ENCODE assay signal across 21 cellular contexts in genomic region chr20:63446174-63447024, GRCh38. TPM values are rescaled to one million over a fixed set of nuclear protein-coding genes. Genes with fewer than 3 reads are reported as not detected.
DNase-seq lines count a peak whose midpoint lies in the region; ATAC-seq, FAIRE-seq and TF ChIP-seq lines count a peak whose summit lies in the region.
"Had no signal": no experiment of that assay in that cellular context is flagged by ENCODE, and none has a peak within 500 bp of the region (broad histone marks: within the 10 kb centered on the region; RNA-seq: fewer than 3 reads in every experiment).

No MANE protein-coding gene starts in this region.

- H3K4me2 ChIP-seq in H1 (ENCODE audit: insufficient read depth in 1 of 2, low read depth in 2 of 2, low read length in 2 of 2) = no peak overlapping the region

- peaks cover 22% of the 10 kb centered on the region for H3K79me1 ChIP-seq in H1 (ENCODE audit: low read depth, low read length)

- no peak overlapping the region; the same call in 1 of the 2 replicates for H2BK5ac ChIP-seq in H1 (ENCODE audit: low read depth, low read length)

- H2BK20ac ChIP-seq in H1 (ENCODE audit: low read length) = no peak overlapping the region

- no peak overlapping the region for H3K18ac ChIP-seq in H1 (ENCODE audit: extremely low read depth, low read length)

- no peak overlapping the region; a peak in 1 of 7 replicates for H3K9ac ChIP-seq in H1 (replicated peaks in 1 of 4; ENCODE audit: extremely low read depth in 1 of 4, low read depth in 3 of 4, low read length in 3 of 4)
- H3K9ac ChIP-seq: GM23248 had no signal

- WGBS in H1 (ENCODE audit: extremely low coverage in 1 of 2, insufficient coverage in 1 of 2, insufficient read length in 1 of 2, insufficient replicate concordance in 2 of 2, low coverage in 1 of 2, low lambda C conversion rate in 2 of 2, missing lambda C conversion rate in 1 of 2), 2 experiments = 84% methylated on average over 14 of the region's 31 CpGs; no CpG with 5 or more reads in 1 of the 2 experiments

- no peak for TF ChIP-seq POLR2A in H1 (IDR thresholded peaks at IDR 0.05; ENCODE audit: control extremely low read depth in 1 of 2, low read depth in 2 of 2, low read length in 2 of 2)

- TF ChIP-seq CTCF in RWPE2 (IDR thresholded peaks at IDR 0.05; ENCODE audit: poor library complexity, severe bottlenecking) (no peak), H1 (IDR thresholded peaks at IDR 0.05; ENCODE audit: control extremely low read depth in 1 of 3, insufficient read depth in 1 of 3, low read depth in 1 of 3, low read length in 3 of 3) (no peak)

- DNase-seq in NCI-H1436 (lab: John Stamatoyannopoulos, UW) (peak; percentile 39), NCI-H1436 treated with DMSO at 0.1 percent for 48 hours (lab: John Stamatoyannopoulos, UW) (no peak), RWPE2 (ENCODE audit: low spot score) (peak; percentile 81), H1 (ENCODE audit: low read depth in 1 of 2, low spot score in 2 of 2) (no peak), putamen (ENCODE audit: low spot score) (peak; percentile 79), NCI-H2196 treated with DMSO at 0.1 percent for 48 hours (lab: John Stamatoyannopoulos, UW; ENCODE audit: unreplicated experiment) (no peak), midbrain (lab: John Stamatoyannopoulos, UW) (no peak), left lobe of liver (ENCODE audit: low spot score) (no peak)
- DNase-seq: BE2C; CD8-positive, alpha-beta T cell; DMS79; GM23248; NCI-H146; NCI-H2171; NCI-H446 treated with DMSO at 0.1 percent for 48 hours; NCI-H748 treated with DMSO at 0.1 percent for 48 hours; RPMI8226; SW 1271 had no signal

- H3K36me3 ChIP-seq in RWPE2 (ENCODE audit: low read depth) = no peaks in the 10 kb centered on the region
- no peaks in the 10 kb centered on the region for H3K36me3 ChIP-seq in H1 (ENCODE audit: control insufficient read depth in 2 of 4, insufficient read depth in 4 of 4, low read length in 3 of 4)
- H3K36me3 ChIP-seq: BE2C had no signal

- H3K23me2 ChIP-seq in H1 (ENCODE audit: low read depth, low read length) = peaks cover 13% of the 10 kb centered on the region; the same call in 1 of the 2 replicates

- no peak overlapping the region for H2AFZ ChIP-seq in H1 (ENCODE audit: low read length)
- H2AFZ ChIP-seq: GM23248 had no signal

- H3K4ac ChIP-seq in H1 (replicated peaks; ENCODE audit: insufficient read length, low read depth, low read length) = no peak overlapping the region

- peaks cover 22% of the 10 kb centered on the region for H3K27me3 ChIP-seq in RWPE2 (ENCODE audit: insufficient read depth, poor library complexity, severe bottlenecking)
- no peaks in the 10 kb centered on the region for H3K27me3 ChIP-seq in H1 (replicated peaks in 1 of 4; ENCODE audit: control insufficient read depth in 3 of 4, extremely low read depth in 1 of 4, insufficient read depth in 3 of 4, low read length in 3 of 4)
- H3K27me3 ChIP-seq: BE2C had no signal

- POLR2A ChIA-PET in H1 (lab: Charles Lee; ENCODE audit: partially characterized antibody) = interaction anchor here (1.8 kb wide), 1 partner anchor 24 kb away, joined by 9 read pairs; no protein-coding TSS in a partner anchor

- TF ChIP-seq RAD21 in H1 (IDR thresholded peaks at IDR 0.05 in 1 of 2, conservative IDR thresholded peaks at IDR 0.05 in 1 of 2; ENCODE audit: low read depth in 2 of 2, low read length in 2 of 2) = no peak

- H3K14ac ChIP-seq in H1 (ENCODE audit: insufficient read length) = no peak overlapping the region

- H2AK5ac ChIP-seq in H1 (ENCODE audit: low read depth, low read length) = no peak overlapping the region

- peak overlapping the region; percentile 25; the same call in 1 of the 2 replicates for H4K8ac ChIP-seq in H1 (ENCODE audit: extremely low read depth, insufficient read depth, low read length)

- no peak overlapping the region for H3K56ac ChIP-seq in H1 (replicated peaks; ENCODE audit: insufficient read length, low read depth, low read length)

- peaks cover 0 to 41% of the 10 kb centered on the region in 2 experiments; a peak in 2 of 4 replicates for H3K79me2 ChIP-seq in H1 (ENCODE audit: control insufficient read depth in 1 of 2, insufficient read depth in 2 of 2, low read length in 2 of 2)

- H2BK12ac ChIP-seq in H1 (ENCODE audit: low read depth, low read length) = no peak overlapping the region

- H3K9me3 ChIP-seq in RWPE2 (ENCODE audit: severe bottlenecking) (peaks cover 2% of the 10 kb centered on the region), H1 (ENCODE audit: insufficient read depth in 2 of 2, low read depth in 1 of 2, low read length in 1 of 2) (no peaks in the 10 kb centered on the region; a peak in 1 of 4 replicates)
- H3K9me3 ChIP-seq: BE2C had no signal

- CTCF ChIA-PET in H1 (lab: Charles Lee; ENCODE audit: partially characterized antibody) = interaction anchor here (0.6 to 2.1 kb wide), 12 partner anchors 11 to 450 kb away, joined by 3 to 7 read pairs (median 4); partner anchors contain the start of genes BIRC7 and PPDPF

- H3K27ac ChIP-seq in RWPE2 (ENCODE audit: poor library complexity, severe bottlenecking) (no peak overlapping the region), H1 (ENCODE audit: low read depth, low read length) (no peak overlapping the region)
- H3K27ac ChIP-seq: 22Rv1, GM23248 had no signal

- H3K4me1 ChIP-seq in RWPE2 (ENCODE audit: insufficient read depth, poor library complexity, severe bottlenecking) = no peaks in the 10 kb centered on the region
- H3K4me1 ChIP-seq in H1 (replicated peaks in 1 of 4; ENCODE audit: control insufficient read depth in 3 of 4, insufficient read depth in 4 of 4, low read length in 3 of 4) = peaks cover 0 to 14% (median 6%) of the 10 kb centered on the region in 4 experiments; a peak in 3 of 7 replicates

- no peak overlapping the region for H4K5ac ChIP-seq in H1 (ENCODE audit: insufficient read length, low read depth, low read length)

- no peak overlapping the region for H2BK120ac ChIP-seq in H1 (replicated peaks; ENCODE audit: low read depth, low read length)

- no peak overlapping the region for H4K91ac ChIP-seq in H1 (replicated peaks; ENCODE audit: insufficient read length, low read length)

- H4K20me1 ChIP-seq in H1 (replicated peaks in 1 of 2; ENCODE audit: control insufficient read depth in 1 of 2, insufficient read depth in 2 of 2, low read length in 2 of 2) = peaks cover 2 to 24% of the 10 kb centered on the region in 2 experiments

- no peak for TF ChIP-seq EP300 in H1 (IDR thresholded peaks at IDR 0.05; ENCODE audit: borderline replicate concordance in 1 of 2, low read depth in 2 of 2, low read length in 2 of 2)

- H2BK15ac ChIP-seq in H1 (ENCODE audit: low read length) = no peak overlapping the region

- H3K4me3 ChIP-seq in RWPE2 (ENCODE audit: severe bottlenecking) (no peak overlapping the region), H1 (ENCODE audit: extremely low read depth in 1 of 4, insufficient read depth in 2 of 4, low read depth in 3 of 4, low read length in 4 of 4) (no peak overlapping the region)
- H3K4me3 ChIP-seq: GM23248 had no signal

- FAIRE-seq in H1 (lab: Jason Lieb, UNC) = no peak

- no peak for ATAC-seq in RWPE2 (ENCODE audit: low read depth)
- no peak for ATAC-seq in left lobe of liver
- ATAC-seq: CD8-positive, alpha-beta T cell; HCT116 had no signal

- no peak overlapping the region for H3K23ac ChIP-seq in H1 (ENCODE audit: insufficient read length)

TF ChIP-seq in H1, 55 proteins besides CTCF, POLR2A, EP300 and RAD21 (continues in another document):
- TF ChIP-seq RNF2 (IDR thresholded peaks at IDR 0.05; ENCODE audit: borderline replicate concordance, low read depth, low read length, missing control alignments, poor library complexity, severe bottlenecking) = no peak
- TF ChIP-seq TCF12 (IDR thresholded peaks at IDR 0.05; ENCODE audit: low read depth, low read length) = no peak
- TF ChIP-seq HDAC2 (IDR thresholded peaks at IDR 0.05; ENCODE audit: borderline replicate concordance in 1 of 2, low read depth in 2 of 2, low read length in 2 of 2) = no peak
- TF ChIP-seq SIN3A (conservative IDR thresholded peaks at IDR 0.05 in 1 of 2, IDR thresholded peaks at IDR 0.05 in 1 of 2; ENCODE audit: low read depth in 1 of 2, low read length in 2 of 2) = no peak
- TF ChIP-seq POU5F1 (IDR thresholded peaks at IDR 0.05; ENCODE audit: low read depth, low read length) = no peak
- TF ChIP-seq RXRA (IDR thresholded peaks at IDR 0.05; ENCODE audit: insufficient read depth, low read depth, low read length) = no peak
- no peak for TF ChIP-seq GTF2F1 (IDR thresholded peaks at IDR 0.05; ENCODE audit: borderline replicate concordance, low read depth, low read length)
- TF ChIP-seq PHF8 (conservative IDR thresholded peaks at IDR 0.05; ENCODE audit: low read depth, low read length) = no peak
- no peak for TF ChIP-seq SAP30 (IDR thresholded peaks at IDR 0.05; ENCODE audit: insufficient read depth, insufficient replicate concordance, low read length)
- no peak for TF ChIP-seq SIRT6 (IDR thresholded peaks at IDR 0.05; ENCODE audit: low read length)
- no peak for TF ChIP-seq JUN (IDR thresholded peaks at IDR 0.05; ENCODE audit: low read depth, low read length)
- no peak for TF ChIP-seq CBX8 (IDR thresholded peaks at IDR 0.05; ENCODE audit: borderline replicate concordance, low read depth, low read length)
- TF ChIP-seq BCL11A (IDR thresholded peaks at IDR 0.05; ENCODE audit: low read depth in 2 of 2, low read length in 2 of 2) = no peak
- no peak for TF ChIP-seq BACH1 (IDR thresholded peaks at IDR 0.05; ENCODE audit: low read length)

RNA-seq across cellular contexts. Expression of gene KCNQ2, which starts 26.1 kb away (rescaled TPM):
- 82.6 and 88.6 TPM in 2 replicates for total RNA-seq in H1 (2021; fragmentation: NEBNext Ultra II Directional; extraction: Animal tissue kit (Norgen Biotek cat#: 25700))
- 243 and 277 TPM in 2 replicates for polyA plus RNA-seq in H1 (2011; rRNA removed)
- 174 TPM for polyA plus RNA-seq in H1 (2011; cell fraction: cytosol; rRNA removed)
- 206 TPM for polyA plus RNA-seq in H1 (2011; cell fraction: nucleus; rRNA removed)
- polyA plus RNA-seq in H1 (2012, experiment 1 of 2) = 41.9 to 107 TPM (median 94.0 TPM) in 4 replicates
- polyA plus RNA-seq in H1 (2012, experiment 2 of 2) = 88.7 TPM
- polyA plus RNA-seq in H1 (2013, experiment 1 of 2) = 72.4 TPM
- 73.2 TPM for polyA plus RNA-seq in H1 (2013, experiment 2 of 2)
- polyA minus RNA-seq in H1 (2011; rRNA and poly(A)+ RNA removed) = 40.5 and 42.0 TPM in 2 replicates
- 39.6 TPM for polyA minus RNA-seq in H1 (2011; cell fraction: cytosol; rRNA and poly(A)+ RNA removed)
- 33.1 TPM for polyA minus RNA-seq in H1 (2011; cell fraction: nucleus; rRNA and poly(A)+ RNA removed)
- not detected for total RNA-seq in left lobe of liver
- total RNA-seq: CD8-positive, alpha-beta T cell; GM23248 had no signal
- polyA plus RNA-seq: AG04450 had no signal

RNA-seq across cellular contexts. Expression of gene EEF1A2, which starts 52.5 kb away (rescaled TPM):
- total RNA-seq in H1 (2021; fragmentation: NEBNext Ultra II Directional; extraction: Animal tissue kit (Norgen Biotek cat#: 25700)) = 25.8 and 27.9 TPM in 2 replicates
- polyA plus RNA-seq in H1 (2011; rRNA removed) = 7.4 and 17.5 TPM in 2 replicates
- 15.5 TPM for polyA plus RNA-seq in H1 (2011; cell fraction: cytosol; rRNA removed)
- 33.5 TPM for polyA plus RNA-seq in H1 (2011; cell fraction: nucleus; rRNA removed)
- polyA plus RNA-seq in H1 (2012, experiment 1 of 2) = 25.2 to 45.3 TPM (median 39.3 TPM) in 4 replicates
- 22.6 TPM for polyA plus RNA-seq in H1 (2012, experiment 2 of 2)
- polyA plus RNA-seq in H1 (2013, experiment 1 of 2) = 26.8 TPM
- polyA plus RNA-seq in H1 (2013, experiment 2 of 2) = 25.5 TPM
- polyA minus RNA-seq in H1 (2011; rRNA and poly(A)+ RNA removed) = 6.0 and 11.9 TPM in 2 replicates
- 20.6 TPM for polyA minus RNA-seq in H1 (2011; cell fraction: cytosol; rRNA and poly(A)+ RNA removed)
- polyA minus RNA-seq in H1 (2011; cell fraction: nucleus; rRNA and poly(A)+ RNA removed) = 13.6 TPM
- 0.73 TPM for total RNA-seq in left lobe of liver
- polyA plus RNA-seq: GM23248 had no signal

Comparison
In these comparisons a context has a peak if more than half of its experiments do, and no peak if none do; other contexts are left out.
1. DNase-seq: peak in NCI-H1436 (single experiment), RWPE2 (single experiment) and putamen (single experiment); none in NCI-H1436 treated with DMSO at 0.1 percent for 48 hours (single experiment), H1 (0 of 2), NCI-H2196 treated with DMSO at 0.1 percent for 48 hours (single experiment), midbrain (single experiment) and left lobe of liver (single experiment).
2. RNA of gene KCNQ2, which starts 26.1 kb away (total RNA-seq): 82.6 to 88.6 TPM in H1; not detected in left lobe of liver (single experiment); every median in the first group is over 10 times any median in the second.
3. RNA of gene EEF1A2, which starts 52.5 kb away (total RNA-seq): 25.8 to 27.9 TPM in H1; 0.73 TPM in left lobe of liver (single experiment); every median in the first group is over 10 times any median in the second.